ENCODE assay signal across 9 cellular contexts in the genomic region with DNA sequence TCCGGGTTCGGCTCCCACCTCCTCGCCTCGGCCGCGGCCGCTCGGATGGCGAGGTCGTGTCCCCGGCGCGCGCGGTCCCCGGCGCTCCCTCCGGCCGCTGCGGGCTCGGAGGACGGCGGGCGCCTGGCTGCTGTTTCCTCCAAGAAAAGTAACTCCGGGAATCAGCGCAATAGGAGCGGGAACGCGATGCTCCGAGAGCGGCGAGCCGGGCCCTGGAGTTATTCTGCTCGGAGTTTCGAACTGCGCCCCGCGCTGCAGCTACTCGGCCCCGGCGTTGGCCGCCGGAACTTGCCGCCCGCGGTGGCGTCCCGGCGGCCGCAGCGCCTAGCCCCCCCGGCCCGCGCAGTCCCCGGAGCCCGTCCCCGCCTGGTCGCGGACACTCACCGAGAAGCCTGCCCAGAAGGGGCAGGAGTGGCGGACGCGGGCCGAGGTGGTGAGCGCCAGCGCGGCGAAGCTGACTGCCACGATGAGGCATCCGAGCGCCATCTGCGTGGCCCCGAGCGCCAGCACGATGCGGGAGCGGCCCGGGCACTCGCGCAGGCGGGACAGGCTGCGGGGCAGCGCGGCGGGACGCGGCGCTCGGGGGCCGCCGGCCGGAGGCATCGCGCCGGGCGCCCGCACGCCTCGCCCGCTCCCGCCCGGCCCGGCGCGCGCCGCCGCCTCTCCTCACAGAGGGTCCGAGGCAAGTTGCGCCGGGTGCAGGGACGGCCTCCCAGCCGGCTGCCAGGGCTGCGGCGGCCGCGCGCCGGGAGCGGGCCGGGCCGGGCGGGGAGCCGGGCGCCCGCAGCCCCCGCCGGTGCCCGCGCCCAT.
DNase-seq lines count a peak whose midpoint lies in the region; FAIRE-seq and TF ChIP-seq lines count a peak whose summit lies in the region.
"Had no signal": no experiment of that assay in that cellular context is flagged by ENCODE, and none has a peak within 500 bp of the region (broad histone marks: within the 10 kb centered on the region; RNA-seq: fewer than 3 reads in every experiment).

No MANE protein-coding gene starts in this region.

- no peaks in the 10 kb centered on the region for H3K79me2 ChIP-seq in astrocyte (ENCODE audit: insufficient read depth, low read length)

- H3K27me3 Mint-ChIP-seq in astrocyte (ENCODE audit: low read depth, unreplicated experiment): peaks cover 24% of the 10 kb centered on the region

- H3K27ac Mint-ChIP-seq in astrocyte (ENCODE audit: unreplicated experiment): no peak overlapping the region

- H3K4me3 Mint-ChIP-seq in astrocyte (ENCODE audit: unreplicated experiment): no peak overlapping the region

- peak; percentile 64 for DNase-seq in DMS 273 (lab: John Stamatoyannopoulos, UW; ENCODE audit: unreplicated experiment)
- DNase-seq in DMS 273 treated with DMSO at 0.1 percent for 48 hours (lab: John Stamatoyannopoulos, UW): no peak
- no peak for DNase-seq in astrocyte (ENCODE audit: low read depth)
- DNase-seq in small intestine: peak; percentile 11
- DNase-seq in NCI-H146 (lab: John Stamatoyannopoulos, UW): no peak
- no peak for DNase-seq in activated gamma-delta T cell treated with Interleukin-2 at 50 U/mL for 16 hours
- no peak for DNase-seq in NCI-H2029 treated with DMSO at 0.1 percent for 48 hours (lab: John Stamatoyannopoulos, UW)

- peak overlapping the region; percentile 86 for H3K4me2 ChIP-seq in astrocyte (ENCODE audit: low read length)

- 0 to 3% (median 1%) methylated on average over 47 to 130 of the region's 130 CpGs for WGBS in small intestine, 3 donors

- FAIRE-seq in astrocyte (lab: Jason Lieb, UNC) (no peak), small intestine (lab: Jason Lieb, UNC) (no peak)
- FAIRE-seq: A204.1 had no signal

- peaks cover 2% of the 10 kb centered on the region for H3K9me3 Mint-ChIP-seq in astrocyte (ENCODE audit: unreplicated experiment)

- H3K27me3 ChIP-seq in astrocyte (ENCODE audit: insufficient read depth, low read length) (peaks cover 63% of the 10 kb centered on the region), iPS-20b (ENCODE audit: insufficient read depth, low read length) (peaks cover 63% of the 10 kb centered on the region), small intestine (ENCODE audit: control insufficient read depth in 2 of 2, insufficient read depth in 2 of 2, low read length in 2 of 2) (peaks cover 0 to 14% of the 10 kb centered on the region in 2 donors)

- H3K36me3 ChIP-seq in astrocyte (ENCODE audit: insufficient read depth, low read length) (no peaks in the 10 kb centered on the region), iPS-20b (ENCODE audit: insufficient read depth, low read depth, low read length) (no peaks in the 10 kb centered on the region), small intestine (ENCODE audit: control insufficient read depth in 2 of 2, insufficient read depth in 2 of 2, low read length in 2 of 2) (no peaks in the 10 kb centered on the region)

- H3K27ac ChIP-seq in astrocyte (ENCODE audit: low read depth, low read length) (no peak overlapping the region), iPS-20b (ENCODE audit: low read length) (no peak overlapping the region), small intestine (ENCODE audit: low read depth in 1 of 2, low read length in 1 of 2) (no peak overlapping the region)

- H4K20me1 ChIP-seq in astrocyte (ENCODE audit: insufficient read depth, low read length): peaks cover 6% of the 10 kb centered on the region

- H3K36me3 Mint-ChIP-seq in astrocyte (ENCODE audit: low read depth, unreplicated experiment): no peaks in the 10 kb centered on the region

- H3K9me3 ChIP-seq in astrocyte (ENCODE audit: insufficient read depth, low read depth, low read length) (no peaks in the 10 kb centered on the region), iPS-20b (ENCODE audit: insufficient read depth, low read depth, low read length) (no peaks in the 10 kb centered on the region), small intestine (ENCODE audit: control insufficient read depth, low read depth) (no peaks in the 10 kb centered on the region)

- H3K9ac ChIP-seq in astrocyte (ENCODE audit: low read length) (no peak overlapping the region), iPS-20b (ENCODE audit: low read depth, low read length) (no peak overlapping the region; the same call in 1 of the 2 replicates)

- no peak for TF ChIP-seq CTCF in astrocyte (IDR thresholded peaks at IDR 0.05; ENCODE audit: insufficient read depth, low read depth, low read length)

- H3K4me1 Mint-ChIP-seq in astrocyte (ENCODE audit: low read depth, unreplicated experiment): no peaks in the 10 kb centered on the region

- peaks cover 5% of the 10 kb centered on the region for H3K4me1 ChIP-seq in astrocyte (ENCODE audit: insufficient read depth, low read length)
- peaks cover 22% of the 10 kb centered on the region for H3K4me1 ChIP-seq in iPS-20b (ENCODE audit: insufficient read depth, low read length)
- peaks cover 0 to 4% of the 10 kb centered on the region in 2 donors for H3K4me1 ChIP-seq in small intestine (ENCODE audit: control insufficient read depth in 2 of 2, insufficient read depth in 1 of 2, low read depth in 1 of 2, low read length in 1 of 2)

- peak overlapping the region; percentile 60 for H2AFZ ChIP-seq in astrocyte (ENCODE audit: low read depth, low read length)

- H3K4me3 ChIP-seq in astrocyte (ENCODE audit: insufficient read depth, low read depth, low read length) (peak overlapping the region; percentile 28), iPS-20b (ENCODE audit: low read length) (peak overlapping the region; percentile 62; the same call in 1 of the 2 replicates), small intestine (ENCODE audit: low read depth in 1 of 2, low read length in 2 of 2) (peak overlapping the region; percentile 27 to 63)

Comparison
In these comparisons a context has a peak if more than half of its experiments do, and no peak if none do; other contexts are left out.
1. DNase-seq: peak in DMS 273 (single experiment) and small intestine (single experiment); none in DMS 273 treated with DMSO at 0.1 percent for 48 hours (single experiment), astrocyte (single experiment), NCI-H146 (single experiment), activated gamma-delta T cell treated with Interleukin-2 at 50 U/mL for 16 hours (single experiment) and NCI-H2029 treated with DMSO at 0.1 percent for 48 hours (single experiment).
2. Peak in every context shown above with its lines, with median percentiles within 50 percentile points of each other: H3K4me3 ChIP-seq.